In genomic region chr7:155653773-155654172, GRCh38 we compare ENCODE assay signal across 11 cellular contexts. TPM values are rescaled to one million over a fixed set of nuclear protein-coding genes. Genes with fewer than 3 reads are reported as not detected.
DNase-seq lines count a peak whose midpoint lies in the region; ATAC-seq and TF ChIP-seq lines count a peak whose summit lies in the region.
"Had no signal": no experiment of that assay in that cellular context is flagged by ENCODE, and none has a peak within 500 bp of the region (broad histone marks: within the 10 kb centered on the region; RNA-seq: fewer than 3 reads in every experiment).

No MANE protein-coding gene starts in this region.

- H3K23ac ChIP-seq in IMR-90 (ENCODE audit: low read depth, low read length): no peak overlapping the region

- H2AK9ac ChIP-seq in IMR-90 (replicated peaks; ENCODE audit: low read depth, low read length, poor library complexity): no peak overlapping the region

- H3K79me1 ChIP-seq in IMR-90 (ENCODE audit: low read depth in 1 of 2, low read length in 2 of 2): peaks cover 4 to 39% of the 10 kb centered on the region in 2 experiments; a peak in 3 of 4 replicates

- no TSS peak for BruUV-seq in IMR-90 (replicated peaks; lab: Mats Ljungman, UMichigan)

- peaks cover 68% of the 10 kb centered on the region for H3K4me1 Mint-ChIP-seq in central memory CD8-positive, alpha-beta T cell

- TF ChIP-seq RAD21 in IMR-90 (IDR thresholded peaks at IDR 0.05; ENCODE audit: low read length) (no peak), liver (IDR thresholded peaks at IDR 0.05) (peak; percentile 18 to 33)

- POLR2A ChIA-PET in IMR-90 (lab: Charles Lee; ENCODE audit: unreplicated experiment): no interaction called here

- H3K4me3 ChIP-seq in AG10803 (ENCODE audit: low read length): no peak overlapping the region
- no peak overlapping the region for H3K4me3 ChIP-seq in IMR-90 (ENCODE audit: insufficient read depth, low read depth, low read length)
- H3K4me3 ChIP-seq in liver (ENCODE audit: low read depth in 1 of 3, low read length in 3 of 3): no peak overlapping the region
- no peak overlapping the region for H3K4me3 ChIP-seq in stomach

- intact Hi-C loops in IMR-90 (cut with micrococcal nuclease) (no loop called here), stomach (cut with DNase I; ENCODE audit: low total_unique reads) (no loop called here)

- H3K36me3 ChIP-seq in IMR-90 (ENCODE audit: control insufficient read depth, insufficient read depth, low read length): no peaks in the 10 kb centered on the region
- H3K36me3 ChIP-seq in liver (ENCODE audit: control insufficient read depth in 4 of 4, insufficient read depth in 3 of 4, low read depth in 1 of 4, low read length in 3 of 4): peaks cover 0 to 4% (median 0%) of the 10 kb centered on the region in 4 donors
- H3K36me3 ChIP-seq in stomach: peaks cover 0 to 5% (median 4%) of the 10 kb centered on the region in 4 donors

- peak overlapping the region; percentile 6 for H3K27ac Mint-ChIP-seq in central memory CD8-positive, alpha-beta T cell (ENCODE audit: low read depth)

- peak overlapping the region; percentile 40 for H2BK5ac ChIP-seq in IMR-90 (ENCODE audit: low read depth, low read length, poor library complexity, severe bottlenecking)

- no peaks in the 10 kb centered on the region for H3K9me3 ChIP-seq in IMR-90 (ENCODE audit: control insufficient read depth, insufficient read depth, low read length)
- peaks cover 0 to 4% (median 0%) of the 10 kb centered on the region in 4 donors for H3K9me3 ChIP-seq in liver (ENCODE audit: control insufficient read depth in 4 of 4, low read length in 3 of 4)
- H3K9me3 ChIP-seq in stomach: peaks cover 0 to 13% (median 3%) of the 10 kb centered on the region in 4 donors

- CTCF ChIA-PET in IMR-90 (lab: Yijun Ruan, JAX): no interaction called here

- dilution Hi-C loops in IMR-90 (cut with HindIII; ENCODE audit: low sequenced_read_pairs, unreplicated experiment): no loop called here

- DNase-seq in AG10803 (ENCODE audit: low read depth): peak; percentile 82
- DNase-seq in IMR-90: peak; percentile 63
- DNase-seq in central memory CD8-positive, alpha-beta T cell (ENCODE audit: low spot score in 2 of 2): no peak
- DNase-seq in GDM1 (lab: John Stamatoyannopoulos, UW): no peak
- DNase-seq in NCI-H2171 treated with DMSO at 0.1 percent for 48 hours (lab: John Stamatoyannopoulos, UW): no peak
- no peak for DNase-seq in stomach
- DNase-seq: effector CD4-positive, alpha-beta T cell; NCI-H526 treated with DMSO at 0.1 percent for 48 hours had no signal

- peaks cover 7% of the 10 kb centered on the region for H3K4me1 ChIP-seq in IMR-90 (ENCODE audit: control insufficient read depth, insufficient read depth, low read length)
- peaks cover 24 to 64% (median 53%) of the 10 kb centered on the region in 4 donors for H3K4me1 ChIP-seq in liver (ENCODE audit: control insufficient read depth in 4 of 4, insufficient read depth in 4 of 4, low read length in 3 of 4)
- peaks cover 31 to 80% (median 56%) of the 10 kb centered on the region in 4 donors for H3K4me1 ChIP-seq in stomach

- no peaks in the 10 kb centered on the region; the same call in 1 of the 2 replicates for H3K9me1 ChIP-seq in IMR-90 (ENCODE audit: insufficient read depth, low read length)

- H3K27ac ChIP-seq in IMR-90 (ENCODE audit: insufficient read depth, low read length) (peak overlapping the region; percentile 25; the same call in 1 of the 2 replicates), liver (ENCODE audit: low read depth in 1 of 2, low read length in 2 of 2) (peak overlapping the region; percentile 52), stomach (no peak overlapping the region)

- no peaks in the 10 kb centered on the region for H3K27me3 Mint-ChIP-seq in central memory CD8-positive, alpha-beta T cell
- H3K27me3 Mint-ChIP-seq: IgD-negative memory B cell had no signal

- H4K20me1 ChIP-seq in IMR-90 (ENCODE audit: insufficient read depth, low read length): peaks cover 83% of the 10 kb centered on the region

- H2AK5ac ChIP-seq in IMR-90 (ENCODE audit: low read depth, low read length): no peak overlapping the region; the same call in 1 of the 2 replicates

- WGBS in IMR-90 (ENCODE audit: extremely low coverage in 2 of 2, insufficient read length in 1 of 2), 2 experiments: 83 to 100% methylated on average over 1 of the region's 2 CpGs
- WGBS in liver: 27% methylated on average over 2 of the region's 2 CpGs
- 62 to 71% (median 66%) methylated on average over 2 of the region's 2 CpGs for WGBS in stomach, 5 donors

- TF ChIP-seq CTCF in AG10803 (conservative IDR thresholded peaks at IDR 0.05; ENCODE audit: low read length) (no peak), IMR-90 (conservative IDR thresholded peaks at IDR 0.05; ENCODE audit: low read depth, low read length) (no peak), liver (IDR thresholded peaks at IDR 0.05; ENCODE audit: low read depth, low read length, missing input control) (no peak), stomach (IDR thresholded peaks at IDR 0.05) (no peak)

- no peak overlapping the region for H3K56ac ChIP-seq in IMR-90 (ENCODE audit: extremely low read depth, insufficient read depth, low read length)

- no peak overlapping the region for H4K91ac ChIP-seq in IMR-90 (ENCODE audit: insufficient read depth, low read depth, low read length)

- H3K4ac ChIP-seq in IMR-90 (ENCODE audit: low read depth, low read length): no peak overlapping the region

- peak; percentile 42 for ATAC-seq in IMR-90 (ENCODE audit: low read depth)
- no peak for ATAC-seq in central memory CD8-positive, alpha-beta T cell (replicated peaks; ENCODE audit: extremely low read depth, poor library complexity, severe bottlenecking)
- no peak for ATAC-seq in HG03095 (IDR thresholded peaks at IDR 0.05; ENCODE audit: unreplicated experiment)

- no peak overlapping the region for H3K9ac ChIP-seq in IMR-90 (ENCODE audit: low read depth, low read length)
- no peak overlapping the region for H3K9ac ChIP-seq in liver (ENCODE audit: low read depth in 1 of 2, low read length in 2 of 2)

- peak overlapping the region; percentile 56 for H3K4me2 ChIP-seq in IMR-90 (ENCODE audit: low read depth, low read length)

- H3K14ac ChIP-seq in IMR-90 (replicated peaks; ENCODE audit: low read depth, low read length): no peak overlapping the region

- H3K27me3 ChIP-seq in IMR-90 (ENCODE audit: control insufficient read depth, insufficient read depth, low read length) (no peaks in the 10 kb centered on the region), liver (ENCODE audit: control insufficient read depth in 4 of 4, insufficient read depth in 4 of 4, low read length in 3 of 4) (no peaks in the 10 kb centered on the region), stomach (no peaks in the 10 kb centered on the region)

- no peak overlapping the region for H4K5ac ChIP-seq in IMR-90 (ENCODE audit: low read depth, low read length)

- H2BK20ac ChIP-seq in IMR-90 (ENCODE audit: low read depth, low read length): no peak overlapping the region

- peak overlapping the region; percentile 36 for H3K4me3 Mint-ChIP-seq in central memory CD8-positive, alpha-beta T cell

- peaks cover 12% of the 10 kb centered on the region for H3K36me3 Mint-ChIP-seq in central memory CD8-positive, alpha-beta T cell (ENCODE audit: insufficient read depth)

- no peak overlapping the region for H2BK15ac ChIP-seq in IMR-90 (ENCODE audit: low read depth, low read length)

- TF ChIP-seq POLR2A in IMR-90 (IDR thresholded peaks at IDR 0.05; ENCODE audit: low read depth, low read length) (no peak), stomach (IDR thresholded peaks at IDR 0.05) (no peak)

- H2AFZ ChIP-seq in IMR-90 (replicated peaks; ENCODE audit: low read length, poor library complexity): no peak overlapping the region

- H2BK120ac ChIP-seq in IMR-90 (ENCODE audit: low read depth, low read length): no peak overlapping the region

- in situ Hi-C loops in IMR-90 (cut with MboI; ENCODE audit: low sequenced_read_pairs): no loop called here

- no peak for TF ChIP-seq EP300 in stomach (IDR thresholded peaks at IDR 0.05)

- H3K18ac ChIP-seq in IMR-90 (ENCODE audit: low read depth, low read length): no peak overlapping the region

- peaks cover 4% of the 10 kb centered on the region for H3K9me3 Mint-ChIP-seq in central memory CD8-positive, alpha-beta T cell

- no peak overlapping the region for H4K8ac ChIP-seq in IMR-90 (ENCODE audit: low read depth in 2 of 2, low read length in 2 of 2)

TF ChIP-seq in IMR-90, 13 proteins besides CTCF, POLR2A, EP300 and RAD21 (continues in another document):
- TF ChIP-seq ELK1 (IDR thresholded peaks at IDR 0.05; ENCODE audit: borderline replicate concordance, low read depth, low read length): no peak
- peak; percentile 18; the same call in 1 of the 2 replicates for TF ChIP-seq NFE2L2 (IDR thresholded peaks at IDR 0.05; ENCODE audit: low read depth, low read length)

TF ChIP-seq in liver, 16 proteins besides CTCF, POLR2A, EP300 and RAD21 (continues in another document):
- no peak for TF ChIP-seq HNF4G (IDR thresholded peaks at IDR 0.05)
- no peak for TF ChIP-seq TAF1 (conservative IDR thresholded peaks at IDR 0.05)
- TF ChIP-seq FOXA2 (IDR thresholded peaks at IDR 0.05): no peak
- TF ChIP-seq SP1 (IDR thresholded peaks at IDR 0.05): peak; percentile 21
- peak; percentile 55 for TF ChIP-seq MAX (IDR thresholded peaks at IDR 0.05)
- peak; percentile 66 to 77 for TF ChIP-seq HNF4A (conservative IDR thresholded peaks at IDR 0.05)
- TF ChIP-seq, protein P1, sequence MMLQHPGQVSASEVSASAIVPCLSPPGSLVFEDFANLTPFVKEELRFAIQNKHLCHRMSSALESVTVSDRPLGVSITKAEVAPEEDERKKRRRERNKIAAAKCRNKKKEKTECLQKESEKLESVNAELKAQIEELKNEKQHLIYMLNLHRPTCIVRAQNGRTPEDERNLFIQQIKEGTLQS (IDR thresholded peaks at IDR 0.05): no peak
- no peak for TF ChIP-seq NR2F2 (IDR thresholded peaks at IDR 0.05)
- TF ChIP-seq JUND (IDR thresholded peaks at IDR 0.05): peak in 1 of 2 donors; percentile 68
- TF ChIP-seq FOXA1 (IDR thresholded peaks at IDR 0.05): no peak
- no peak for TF ChIP-seq EGR1 (IDR thresholded peaks at IDR 0.05; ENCODE audit: low read depth in 2 of 2)
- peak; percentile 63 for TF ChIP-seq YY1 (IDR thresholded peaks at IDR 0.05)

RNA-seq across cellular contexts. Expression of gene RBM33, which starts 9.3 kb away (rescaled TPM):
- total RNA-seq in IMR-90 (2012; rRNA removed) (7.3 and 10.6 TPM in 2 replicates), liver (10 to 100 TPM; 23.4 to 48.9 TPM), stomach (100 to 1,000 TPM in 1 of 5 donors, 10 to 100 TPM in 4; 60.2 to 182 (median 62.9) TPM)
- polyA plus RNA-seq in IMR-90 (2012; rRNA removed) (10.5 and 10.8 TPM in 2 replicates), liver (10 to 100 TPM in 1 of 2 donors, 1 to 10 TPM in 1; 7.8 to 32.9 TPM), stomach (1 to 10 TPM; 7.5 to 9.1 (median 8.6) TPM)
- polyA plus RNA-seq in IMR-90 (2012; cell fraction: cytosol; rRNA removed): 5.8 and 14.5 TPM in 2 replicates
- 43.6 and 56.2 TPM in 2 replicates for polyA plus RNA-seq in IMR-90 (2012; cell fraction: nucleus; rRNA removed; ENCODE audit: low replicate concordance)

Comparison
In these comparisons a context has a peak if more than half of its experiments do, and no peak if none do; other contexts are left out.
1. DNase-seq: peak in AG10803 (single experiment) and IMR-90 (single experiment); none in central memory CD8-positive, alpha-beta T cell (0 of 2), GDM1 (single experiment), NCI-H2171 treated with DMSO at 0.1 percent for 48 hours (single experiment) and stomach (single experiment).
2. H3K27ac ChIP-seq: peak in IMR-90 (single experiment) and liver (2 of 2); none in stomach (0 of 5).